24 cellular contexts compared by ENCODE assay signal in genomic region chr10:24917979-24918378, GRCh38.
"Had no signal": no experiment of that assay in that cellular context is flagged by ENCODE, and none has a peak within 500 bp of the region (broad histone marks: within the 10 kb centered on the region; RNA-seq: fewer than 3 reads in every experiment).

No MANE protein-coding gene starts in this region.

- H3K4me1 ChIP-seq: gastrocnemius medialis had no signal

- H3K36me3 Mint-ChIP-seq: naive B cell had no signal

- H3K27me3 ChIP-seq: dorsolateral prefrontal cortex, esophagus muscularis mucosa, gastrocnemius medialis, heart right ventricle, left lung had no signal

- H3K27ac ChIP-seq: coronary artery, dorsolateral prefrontal cortex, esophagus muscularis mucosa, gastrocnemius medialis, heart right ventricle, left lung, lower lobe of right lung had no signal

- H3K9me3 ChIP-seq: esophagus muscularis mucosa, gastrocnemius medialis, left lung, lower lobe of right lung, mucosa of descending colon had no signal

- H3K36me3 ChIP-seq: esophagus muscularis mucosa, gastrocnemius medialis, heart right ventricle, left lung, lower lobe of right lung had no signal

- ATAC-seq: gastrocnemius medialis, heart right ventricle, left cardiac atrium, left lung, left ventricle myocardium superior, lower lobe of right lung, mucosa of descending colon had no signal

- FAIRE-seq: colon, endothelial cell of umbilical vein, islet of Langerhans, keratinocyte had no signal

- H3K4me3 ChIP-seq: coronary artery, dorsolateral prefrontal cortex, esophagus muscularis mucosa, gastrocnemius medialis, heart right ventricle, left lung, lower lobe of right lung, mucosa of descending colon had no signal

- DNase-seq: dermis blood vessel endothelial cell; dorsolateral prefrontal cortex; effector CD4-positive, alpha-beta T cell; effector memory CD4-positive, alpha-beta T cell; foreskin melanocyte; gastrocnemius medialis; glutamatergic neuron; head of caudate nucleus; heart right ventricle; hippocampal formation; left cardiac atrium; left lung; left ventricle myocardium superior; lower lobe of right lung; mesenchymal stem cell; mucosa of descending colon; naive B cell had no signal

- H3K4me1 Mint-ChIP-seq: naive B cell had no signal

- H3K27ac Mint-ChIP-seq: mesothelial cell of epicardium, naive B cell had no signal

- H3K4me3 Mint-ChIP-seq: mesothelial cell of epicardium, naive B cell had no signal
